ENCODE assay signal across 27 cellular contexts in genomic region chr4:119081542-119081859, GRCh38. TPM values are rescaled to one million over a fixed set of nuclear protein-coding genes. Genes with fewer than 3 reads are reported as not detected.
DNase-seq lines count a peak whose midpoint lies in the region; ATAC-seq, FAIRE-seq and TF ChIP-seq lines count a peak whose summit lies in the region.
"Had no signal": no experiment of that assay in that cellular context is flagged by ENCODE, and none has a peak within 500 bp of the region (broad histone marks: within the 10 kb centered on the region; RNA-seq: fewer than 3 reads in every experiment).

No MANE protein-coding gene starts in this region.

- POLR2A ChIA-PET in PC-3 (lab: Charles Lee; ENCODE audit: unreplicated experiment), result no interaction called here

- H3K4me2 ChIP-seq in PC-3 (ENCODE audit: low read length), result peak overlapping the region; percentile 46; the same call in 1 of the 2 replicates

- peaks cover 5% of the 10 kb centered on the region for H3K9me3 Mint-ChIP-seq in type B pancreatic cell
- H3K9me3 Mint-ChIP-seq: H9, HFFc6 had no signal

- H3K4me1 ChIP-seq in left ventricle myocardium inferior (peaks cover 16% of the 10 kb centered on the region), PC-3 (ENCODE audit: insufficient read depth, low read length) (peaks cover 18% of the 10 kb centered on the region)

- H3K36me3 Mint-ChIP-seq in type B pancreatic cell, result no peaks in the 10 kb centered on the region
- H3K36me3 Mint-ChIP-seq: CD4-positive, CD25-positive, alpha-beta regulatory T cell had no signal

- DNase-seq in left ventricle myocardium inferior, result no peak
- DNase-seq in Right ventricle myocardium superior, result no peak
- no peak for DNase-seq in PC-3
- no peak for DNase-seq in left colon
- no peak for DNase-seq in type B pancreatic cell (ENCODE audit: extremely low spot score, unreplicated experiment)
- DNase-seq in putamen (ENCODE audit: low spot score), result no peak
- DNase-seq in NCI-H524 treated with DMSO at 0.1 percent for 48 hours (lab: John Stamatoyannopoulos, UW), result no peak
- DNase-seq in GM19239 (ENCODE audit: insufficient read length, low spot score), result no peak
- DNase-seq: CD4-positive, CD25-positive, alpha-beta regulatory T cell; COR-L47; DMS153; H9; MG63; NCI-H1048; NCI-H1417 treated with DMSO at 0.1 percent for 48 hours; NCI-H2029; NCI-H226; NCI-H510A treated with DMSO at 0.1 percent for 48 hours; NCI-H774; NK-92 treated with Interleukin-12 subunit alpha and Interleukin-12 subunit beta, amount 100 ng/mL, for 24 hours had no signal

- peak overlapping the region; percentile 73 for H3K27ac Mint-ChIP-seq in type B pancreatic cell
- H3K27ac Mint-ChIP-seq: CD4-positive, CD25-positive, alpha-beta regulatory T cell; H9 had no signal

- CTCF ChIA-PET in PC-3 (lab: Charles Lee), result no interaction called here

- no peak overlapping the region for H3K4me3 ChIP-seq in left ventricle myocardium inferior
- no peak overlapping the region for H3K4me3 ChIP-seq in PC-3 (ENCODE audit: low read length)
- H3K4me3 ChIP-seq: GM23248, K562, MG63 had no signal

- H3K9me3 ChIP-seq in left ventricle myocardium inferior (replicated peaks), result no peaks in the 10 kb centered on the region
- H3K9me3 ChIP-seq in PC-3 (ENCODE audit: low read length), result no peaks in the 10 kb centered on the region
- H3K9me3 ChIP-seq: MG63 had no signal

- H3K79me2 ChIP-seq in PC-3 (ENCODE audit: low read length), result no peaks in the 10 kb centered on the region

- no peaks in the 10 kb centered on the region for H3K27me3 Mint-ChIP-seq in type B pancreatic cell
- H3K27me3 Mint-ChIP-seq: CD4-positive, CD25-positive, alpha-beta regulatory T cell had no signal

- H3K36me3 ChIP-seq in left ventricle myocardium inferior (no peaks in the 10 kb centered on the region), PC-3 (ENCODE audit: low read depth, low read length) (no peaks in the 10 kb centered on the region)
- H3K36me3 ChIP-seq: MG63 had no signal

- H3K27ac ChIP-seq in left ventricle myocardium inferior (replicated peaks) (peak overlapping the region; percentile 68), PC-3 (ENCODE audit: low read length) (peak overlapping the region; percentile 89)
- H3K27ac ChIP-seq: GM23248 had no signal

- ATAC-seq in Right ventricle myocardium superior (ENCODE audit: poor library complexity) (no peak), PC-3 (no peak), left colon (peak; percentile 61)
- ATAC-seq: K562 had no signal

- H3F3A ChIP-seq in PC-3 (ENCODE audit: low read length, unreplicated experiment), result no peaks in the 10 kb centered on the region

- no peak overlapping the region; the same call in 1 of the 2 replicates for H3K9ac ChIP-seq in PC-3 (ENCODE audit: low read length)
- H3K9ac ChIP-seq: GM23248 had no signal

- no peak overlapping the region for H2AFZ ChIP-seq in PC-3 (ENCODE audit: low read length)
- H2AFZ ChIP-seq: GM23248 had no signal

- peaks cover 12% of the 10 kb centered on the region for H3K4me1 Mint-ChIP-seq in type B pancreatic cell (ENCODE audit: unreplicated experiment)
- H3K4me1 Mint-ChIP-seq: CD4-positive, CD25-positive, alpha-beta regulatory T cell; H9 had no signal

- no peaks in the 10 kb centered on the region for H4K20me1 ChIP-seq in PC-3 (ENCODE audit: low read length)

- H3K27me3 ChIP-seq in left ventricle myocardium inferior (ENCODE audit: low read depth) (no peaks in the 10 kb centered on the region), PC-3 (ENCODE audit: low read length) (no peaks in the 10 kb centered on the region)
- H3K27me3 ChIP-seq: MG63 had no signal

- FAIRE-seq in GM19239 (lab: Jason Lieb, UNC), result no peak
- FAIRE-seq: G401.6, GM12892, K562, RCC 7860 had no signal

- no peaks in the 10 kb centered on the region for H3K9me2 ChIP-seq in PC-3 (replicated peaks; ENCODE audit: low read length)

- H3K4me3 Mint-ChIP-seq in type B pancreatic cell, result no peak overlapping the region
- H3K4me3 Mint-ChIP-seq: CD4-positive, CD25-positive, alpha-beta regulatory T cell; H9; HFFc6 had no signal

- intact Hi-C loops in left ventricle myocardium inferior (cut with micrococcal nuclease) (no loop called here), Right ventricle myocardium superior (cut with DNase I) (no loop called here), PC-3 (cut with micrococcal nuclease) (loop anchor here (5.0 to 10.0 kb wide), 2 partner anchors 34 to 97 kb away; no protein-coding TSS in a partner anchor), left colon (cut with DNase I, micrococcal nuclease) (no loop called here)

- no TSS peak for BruUV-seq in PC-3 (replicated peaks; lab: Mats Ljungman, UMichigan)

- TF ChIP-seq CTCF in left ventricle myocardium inferior (IDR thresholded peaks at IDR 0.05; ENCODE audit: borderline replicate concordance) (no peak), PC-3 (conservative IDR thresholded peaks at IDR 0.05; ENCODE audit: low read depth, low read length) (no peak), type B pancreatic cell (conservative IDR thresholded peaks at IDR 0.05) (no peak)

RNA-seq across cellular contexts. Expression of gene MYOZ2, which starts 54.1 kb away (rescaled TPM):
- total RNA-seq in left ventricle myocardium inferior (843 TPM), Right ventricle myocardium superior (705 TPM), PC-3 (2014; rRNA removed) (not detected in 2 replicates), left colon (not detected), type B pancreatic cell (ENCODE audit: low replicate concordance) (0.12 TPM in 1 of 2 replicates, not detected in the other)
- total RNA-seq: CD4-positive, CD25-positive, alpha-beta regulatory T cell; Daoy; H9; K562 had no signal

Comparison
In these comparisons a context has a peak if more than half of its experiments do, and no peak if none do; other contexts are left out.
1. RNA of gene MYOZ2, which starts 54.1 kb away (total RNA-seq): 843 TPM in left ventricle myocardium inferior (single experiment) and 705 TPM in Right ventricle myocardium superior (single experiment); 0.12 TPM in type B pancreatic cell, not detected in left colon and not detected in PC-3; every median in the first group is over 100 times any median in the second.